ENCODE assay signal across 17 cellular contexts in genomic region chrX:68332156-68332823, GRCh38.
A peak's percentile ranks its signal among the peaks of the same experiment; 100 is the strongest.
DNase-seq lines count a peak whose midpoint lies in the region; ATAC-seq and TF ChIP-seq lines count a peak whose summit lies in the region.
"Had no signal": no experiment of that assay in that cellular context is flagged by ENCODE, and none has a peak within 500 bp of the region (broad histone marks: within the 10 kb centered on the region; RNA-seq: fewer than 3 reads in every experiment).

No MANE protein-coding gene starts in this region.

- H3K18ac ChIP-seq in neuronal stem cell (ENCODE audit: low read length), result no peak overlapping the region

- peak; percentile 25 for DNase-seq in ELF-1 (ENCODE audit: low read depth, low spot score)
- peak; percentile 14 for DNase-seq in NCI-H526 treated with DMSO at 0.1 percent for 48 hours (lab: John Stamatoyannopoulos, UW)
- peak; percentile 18 to 35 for DNase-seq in fibroblast of lung (ENCODE audit: low read depth in 2 of 2)
- no peak for DNase-seq in neuronal stem cell (ENCODE audit: low spot score)
- DNase-seq in NCI-H187 treated with DMSO at 0.1 percent for 48 hours (lab: John Stamatoyannopoulos, UW), result no peak
- DNase-seq in HUDEP-2 (lab: John Stamatoyannopoulos, UW; ENCODE audit: unreplicated experiment in 76 of 76), result no peak
- DNase-seq: activated CD8-positive, alpha-beta T cell treated with anti-CD3 and anti-CD28 coated beads, Interleukin-2, amount 10 ng/mL, durations not matched to agents 7 days and 5 days; AML-193; H9; lower lobe of right lung; natural killer cell; NCI-H1436 treated with DMSO at 0.1 percent for 48 hours; NCI-H510A; retina; stimulated activated CD4-positive, alpha-beta T cell treated with anti-CD3 and anti-CD28 coated beads, Interleukin-1b, Interleukin-23, amount 100 ng/mL, for 48 hours had no signal

- H3K14ac ChIP-seq in neuronal stem cell (ENCODE audit: low read length), result no peak overlapping the region

- H3K9ac ChIP-seq in fibroblast of lung (ENCODE audit: insufficient read depth, low read length) (no peak overlapping the region), neuronal stem cell (ENCODE audit: low read depth, low read length, poor library complexity) (no peak overlapping the region)

- H3K23ac ChIP-seq in neuronal stem cell (ENCODE audit: low read depth, low read length, poor library complexity), result no peak overlapping the region

- H3K4me3 ChIP-seq in fibroblast of lung (replicated peaks in 1 of 4; ENCODE audit: control extremely low read depth in 1 of 4, insufficient read depth in 1 of 4, low read depth in 3 of 4, low read length in 4 of 4) (no peak overlapping the region), neuronal stem cell (ENCODE audit: low read length in 2 of 2) (no peak overlapping the region)
- H3K4me3 ChIP-seq: lower lobe of right lung had no signal

- no peaks in the 10 kb centered on the region for H3K79me1 ChIP-seq in neuronal stem cell (ENCODE audit: low read depth, low read length)

- H3K4ac ChIP-seq in neuronal stem cell (ENCODE audit: low read length), result no peak overlapping the region

- no peak overlapping the region for H3K4me2 ChIP-seq in fibroblast of lung (ENCODE audit: extremely low read depth, insufficient read depth, low read length)
- H3K4me2 ChIP-seq in neuronal stem cell (ENCODE audit: insufficient read depth, low read length, poor library complexity, severe bottlenecking), result no peak overlapping the region

- H2BK5ac ChIP-seq in neuronal stem cell (ENCODE audit: low read length), result no peak overlapping the region

- H2AFZ ChIP-seq in fibroblast of lung (ENCODE audit: low read length) (no peak overlapping the region), neuronal stem cell (ENCODE audit: low read length) (peak overlapping the region; percentile 47)

- no CpG with 5 or more reads among the region's 5 CpGs for WGBS in neuronal stem cell (ENCODE audit: extremely low coverage in 2 of 2, insufficient read length in 2 of 2, insufficient replicate concordance in 1 of 2), 2 donors

- ATAC-seq in GM21619 (IDR thresholded peaks at IDR 0.05; ENCODE audit: unreplicated experiment) (no peak), GM21390 (IDR thresholded peaks at IDR 0.05; ENCODE audit: unreplicated experiment) (no peak)
- ATAC-seq: activated CD8-positive, alpha-beta T cell treated with anti-CD3 and anti-CD28 coated beads, Interleukin-2, amount 10 ng/mL, durations not matched to agents 7 days and 5 days; lower lobe of right lung; natural killer cell had no signal

- H3K27me3 ChIP-seq in fibroblast of lung (ENCODE audit: control insufficient read depth, insufficient read depth, low read length), result no peaks in the 10 kb centered on the region
- H3K27me3 ChIP-seq in neuronal stem cell (ENCODE audit: control insufficient read depth in 3 of 3, insufficient read depth in 3 of 3, low read depth in 1 of 3, low read length in 3 of 3), result no peaks in the 10 kb centered on the region

- no peak overlapping the region for H2BK120ac ChIP-seq in neuronal stem cell (ENCODE audit: low read depth, low read length)

- H3K9me3 ChIP-seq in fibroblast of lung (ENCODE audit: control insufficient read depth, insufficient read depth, low read depth, low read length) (no peaks in the 10 kb centered on the region), neuronal stem cell (replicated peaks in 1 of 2; ENCODE audit: control insufficient read depth in 2 of 2, insufficient read depth in 1 of 2, low read depth in 1 of 2, low read length in 2 of 2) (no peaks in the 10 kb centered on the region)
- H3K9me3 ChIP-seq: lower lobe of right lung had no signal

- H3K36me3 ChIP-seq in fibroblast of lung (ENCODE audit: control insufficient read depth, insufficient read depth, low read length), result no peaks in the 10 kb centered on the region
- no peaks in the 10 kb centered on the region for H3K36me3 ChIP-seq in neuronal stem cell (replicated peaks in 1 of 2; ENCODE audit: control insufficient read depth in 2 of 2, insufficient read depth in 2 of 2, low read length in 2 of 2)
- H3K36me3 ChIP-seq: lower lobe of right lung had no signal

- H4K20me1 ChIP-seq in fibroblast of lung (ENCODE audit: control insufficient read depth, extremely low read depth, insufficient read depth, low read length), result no peaks in the 10 kb centered on the region

- H3K27ac ChIP-seq in fibroblast of lung (ENCODE audit: insufficient read depth, low read length) (no peak overlapping the region), neuronal stem cell (replicated peaks; ENCODE audit: low read length) (no peak overlapping the region)
- H3K27ac ChIP-seq: lower lobe of right lung had no signal

- H3K79me2 ChIP-seq in fibroblast of lung (ENCODE audit: control insufficient read depth, insufficient read depth, low read length), result no peaks in the 10 kb centered on the region

- H4K91ac ChIP-seq in neuronal stem cell (ENCODE audit: low read depth, low read length, poor library complexity), result no peak overlapping the region

- H3K4me1 ChIP-seq in fibroblast of lung (ENCODE audit: control insufficient read depth, extremely low read depth, insufficient read depth, low read length) (no peaks in the 10 kb centered on the region), neuronal stem cell (ENCODE audit: control insufficient read depth in 2 of 2, insufficient read depth in 1 of 2, low read depth in 1 of 2, low read length in 2 of 2) (peaks cover 0 to 4% of the 10 kb centered on the region in 2 donors)
- H3K4me1 ChIP-seq: lower lobe of right lung had no signal

- no peak overlapping the region for H2BK15ac ChIP-seq in neuronal stem cell (ENCODE audit: low read length)

- no peak for TF ChIP-seq CTCF in fibroblast of lung (conservative IDR thresholded peaks at IDR 0.05 in 1 of 2, IDR thresholded peaks at IDR 0.05 in 1 of 2; ENCODE audit: low read depth in 1 of 2, low read length in 2 of 2)

- H2AK5ac ChIP-seq in neuronal stem cell (ENCODE audit: low read depth, low read length), result no peak overlapping the region

- no peak overlapping the region for H4K8ac ChIP-seq in neuronal stem cell (ENCODE audit: low read depth, low read length)

- H2BK12ac ChIP-seq in neuronal stem cell (ENCODE audit: low read length), result no peak overlapping the region

Comparison
In these comparisons a context has a peak if more than half of its experiments do, and no peak if none do; other contexts are left out.
1. DNase-seq: peak in ELF-1 (single experiment), NCI-H526 treated with DMSO at 0.1 percent for 48 hours (single experiment) and fibroblast of lung (2 of 2); none in neuronal stem cell (single experiment), NCI-H187 treated with DMSO at 0.1 percent for 48 hours (single experiment) and HUDEP-2 (0 of 76).